14 cellular contexts compared by ENCODE assay signal in the genomic region with DNA sequence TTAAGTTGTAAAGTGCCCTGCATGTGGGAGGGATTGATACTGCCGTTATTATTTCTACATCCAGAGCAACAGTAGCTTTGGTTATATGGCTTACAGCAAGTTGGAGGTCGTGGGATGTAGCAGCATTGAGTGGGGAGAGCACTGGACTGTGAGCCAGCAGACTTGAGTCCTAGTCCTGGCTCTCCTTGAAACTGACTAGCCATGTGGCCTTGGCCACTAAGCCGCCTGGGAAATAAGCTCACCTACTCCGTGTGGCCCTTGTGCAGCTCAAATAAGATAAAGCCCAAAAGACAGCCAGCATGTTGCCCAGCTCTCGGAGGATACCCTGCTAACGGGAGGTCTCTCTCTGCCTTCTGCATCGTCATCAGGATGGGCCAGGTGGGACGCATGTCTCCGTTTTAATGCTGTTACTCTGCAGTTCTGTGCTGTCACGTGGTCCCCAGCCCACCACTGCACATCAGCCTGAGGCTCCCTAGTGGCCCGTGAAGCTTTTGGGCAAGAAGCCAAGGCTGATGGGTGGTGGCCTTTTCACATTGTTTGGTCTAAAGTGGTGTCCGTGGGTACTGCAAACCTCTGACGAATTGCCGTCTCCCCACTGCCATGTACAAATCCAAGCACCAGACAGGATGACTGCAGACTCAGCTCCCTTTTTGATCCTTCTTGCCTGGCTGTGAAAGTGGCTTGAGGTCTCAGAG. TPM values are rescaled to one million over a fixed set of nuclear protein-coding genes. Genes with fewer than 3 reads are reported as not detected.
A peak's percentile ranks its signal among the peaks of the same experiment; 100 is the strongest.
DNase-seq lines count a peak whose midpoint lies in the region; ATAC-seq and TF ChIP-seq lines count a peak whose summit lies in the region.
"Had no signal": no experiment of that assay in that cellular context is flagged by ENCODE, and none has a peak within 500 bp of the region (broad histone marks: within the 10 kb centered on the region; RNA-seq: fewer than 3 reads in every experiment).

No MANE protein-coding gene starts in this region.

- CTCF ChIA-PET in Calu3 (lab: Charles Lee): interaction anchor here (1.0 to 1.3 kb wide), 2 partner anchors 37 to 168 kb away, joined by 3 to 4 read pairs; no protein-coding TSS in a partner anchor

- intact Hi-C loops in sciatic nerve (cut with DNase I): no loop called here
- intact Hi-C loops in Calu3 (cut with micrococcal nuclease; ENCODE audit: unreplicated experiment): no loop called here
- intact Hi-C loops in esophagus squamous epithelium (cut with DNase I): no loop called here

- no peak overlapping the region for H3K27ac Mint-ChIP-seq in Calu3 (ENCODE audit: unreplicated experiment)
- H3K27ac Mint-ChIP-seq: activated naive CD4-positive, alpha-beta T cell treated with anti-CD3 and anti-CD28 coated beads, Interleukin-2, amount 50 U/mL, for 24 hours; natural killer cell treated with Interleukin-12 subunit alpha and Interleukin-12 subunit beta and Interleukin-15 and Interleukin-18, amount 100 ng/mL, for 72 hours had no signal

- no peak overlapping the region for H3K27ac ChIP-seq in esophagus squamous epithelium
- no peak overlapping the region for H3K27ac ChIP-seq in tibial nerve
- H3K27ac ChIP-seq: upper lobe of right lung had no signal

- no peak overlapping the region for H3K4me3 Mint-ChIP-seq in Calu3 (ENCODE audit: low read depth, unreplicated experiment)
- H3K4me3 Mint-ChIP-seq: activated naive CD4-positive, alpha-beta T cell treated with anti-CD3 and anti-CD28 coated beads, Interleukin-2, amount 50 U/mL, for 24 hours; natural killer cell treated with Interleukin-12 subunit alpha and Interleukin-12 subunit beta and Interleukin-15 and Interleukin-18, amount 100 ng/mL, for 72 hours had no signal

- peak; percentile 48 for ATAC-seq in sciatic nerve
- ATAC-seq: natural killer cell treated with Interleukin-12 subunit alpha and Interleukin-12 subunit beta and Interleukin-15 and Interleukin-18, amount 100 ng/mL, for 72 hours; upper lobe of right lung had no signal

- TF ChIP-seq CTCF in Calu3 (IDR thresholded peaks at IDR 0.05; ENCODE audit: unreplicated experiment) (no peak), esophagus squamous epithelium (IDR thresholded peaks at IDR 0.05) (no peak), tibial nerve (IDR thresholded peaks at IDR 0.05) (no peak)

- DNase-seq in DMS53 (lab: John Stamatoyannopoulos, UW) (peak; percentile 22), DMS53 treated with DMSO at 0.1 percent for 48 hours (lab: John Stamatoyannopoulos, UW; ENCODE audit: unreplicated experiment) (no peak), NCI-H345 (lab: John Stamatoyannopoulos, UW) (peak; percentile 79), erythroblast (lab: John Stamatoyannopoulos, UW) (peak; percentile 6 to 16), sciatic nerve (ENCODE audit: low spot score) (no peak), Calu3 (no peak), esophagus squamous epithelium (lab: John Stamatoyannopoulos, UW) (no peak), tibial nerve (ENCODE audit: low spot score in 2 of 2) (no peak)
- DNase-seq: DND-41, NCI-H2029 treated with DMSO at 0.1 percent for 48 hours, upper lobe of right lung had no signal

- no peak for TF ChIP-seq POLR2A in erythroblast (IDR thresholded peaks at IDR 0.05; ENCODE audit: low read length)
- no peak for TF ChIP-seq POLR2A in esophagus squamous epithelium (IDR thresholded peaks at IDR 0.05)
- TF ChIP-seq POLR2A in tibial nerve (IDR thresholded peaks at IDR 0.05): no peak

- H3K4me3 ChIP-seq in esophagus squamous epithelium (no peak overlapping the region), tibial nerve (no peak overlapping the region)
- H3K4me3 ChIP-seq: HAP-1, upper lobe of right lung had no signal

- WGBS in esophagus squamous epithelium, 2 donors: 45 to 75% methylated on average over 4 to 8 of the region's 14 CpGs
- WGBS in tibial nerve, 2 donors: 35 to 48% methylated on average over 12 to 14 of the region's 14 CpGs

- BruUV-seq in Calu3 (replicated peaks; lab: Mats Ljungman, UMichigan): no TSS peak

- H3K4me1 Mint-ChIP-seq in Calu3 (ENCODE audit: low read depth, unreplicated experiment): peaks cover 35% of the 10 kb centered on the region
- H3K4me1 Mint-ChIP-seq: activated naive CD4-positive, alpha-beta T cell treated with anti-CD3 and anti-CD28 coated beads, Interleukin-2, amount 50 U/mL, for 24 hours had no signal

- H3K9me3 ChIP-seq in esophagus squamous epithelium (no peaks in the 10 kb centered on the region), tibial nerve (no peaks in the 10 kb centered on the region)
- H3K9me3 ChIP-seq: HAP-1, upper lobe of right lung had no signal

- H3K36me3 ChIP-seq in esophagus squamous epithelium (peaks cover 0 to 6% (median 0%) of the 10 kb centered on the region in 3 donors), tibial nerve (no peaks in the 10 kb centered on the region)
- H3K36me3 ChIP-seq: HAP-1, upper lobe of right lung had no signal

- no peak for TF ChIP-seq EP300 in tibial nerve (IDR thresholded peaks at IDR 0.05)

- peaks cover 6% of the 10 kb centered on the region for H3K36me3 Mint-ChIP-seq in Calu3 (ENCODE audit: insufficient read depth, unreplicated experiment)
- H3K36me3 Mint-ChIP-seq: activated naive CD4-positive, alpha-beta T cell treated with anti-CD3 and anti-CD28 coated beads, Interleukin-2, amount 50 U/mL, for 24 hours; natural killer cell treated with Interleukin-12 subunit alpha and Interleukin-12 subunit beta and Interleukin-15 and Interleukin-18, amount 100 ng/mL, for 72 hours had no signal

- H3K27me3 Mint-ChIP-seq in Calu3 (ENCODE audit: unreplicated experiment): no peaks in the 10 kb centered on the region
- H3K27me3 Mint-ChIP-seq: activated naive CD4-positive, alpha-beta T cell treated with anti-CD3 and anti-CD28 coated beads, Interleukin-2, amount 50 U/mL, for 24 hours had no signal

- peaks cover 0 to 11% (median 0%) of the 10 kb centered on the region in 3 donors for H3K4me1 ChIP-seq in esophagus squamous epithelium
- H3K4me1 ChIP-seq in tibial nerve: peaks cover 0 to 16% (median 3%) of the 10 kb centered on the region in 4 donors
- H3K4me1 ChIP-seq: HAP-1, upper lobe of right lung had no signal

- no peaks in the 10 kb centered on the region for H3K9me3 Mint-ChIP-seq in Calu3 (ENCODE audit: low read depth, unreplicated experiment)
- H3K9me3 Mint-ChIP-seq: activated naive CD4-positive, alpha-beta T cell treated with anti-CD3 and anti-CD28 coated beads, Interleukin-2, amount 50 U/mL, for 24 hours; natural killer cell treated with Interleukin-12 subunit alpha and Interleukin-12 subunit beta and Interleukin-15 and Interleukin-18, amount 100 ng/mL, for 72 hours had no signal

- H3K27me3 ChIP-seq in esophagus squamous epithelium: no peaks in the 10 kb centered on the region
- no peaks in the 10 kb centered on the region for H3K27me3 ChIP-seq in tibial nerve
- H3K27me3 ChIP-seq: upper lobe of right lung had no signal

RNA-seq across cellular contexts. Expression of gene EPB41L1, which starts 7.9 kb away (rescaled TPM):
- total RNA-seq in sciatic nerve: 53.2 TPM
- total RNA-seq in Calu3 (2022): 121 and 184 TPM in 2 replicates
- total RNA-seq in esophagus squamous epithelium: 100 to 1,000 TPM in 1 of 4 donors, 10 to 100 TPM in 3; 39.1 to 112 (median 85.7) TPM
- total RNA-seq in tibial nerve: 10 to 100 TPM; 19.9 to 55.3 (median 30.8) TPM

Comparison
In these comparisons a context has a peak if more than half of its experiments do, and no peak if none do; other contexts are left out.
1. DNase-seq: peak in DMS53 (single experiment), NCI-H345 (single experiment) and erythroblast (2 of 2); none in DMS53 treated with DMSO at 0.1 percent for 48 hours (single experiment), sciatic nerve (single experiment), Calu3 (single experiment), esophagus squamous epithelium (single experiment) and tibial nerve (0 of 2).